ENCODE assay signal across 1 cellular context in the genomic region with DNA sequence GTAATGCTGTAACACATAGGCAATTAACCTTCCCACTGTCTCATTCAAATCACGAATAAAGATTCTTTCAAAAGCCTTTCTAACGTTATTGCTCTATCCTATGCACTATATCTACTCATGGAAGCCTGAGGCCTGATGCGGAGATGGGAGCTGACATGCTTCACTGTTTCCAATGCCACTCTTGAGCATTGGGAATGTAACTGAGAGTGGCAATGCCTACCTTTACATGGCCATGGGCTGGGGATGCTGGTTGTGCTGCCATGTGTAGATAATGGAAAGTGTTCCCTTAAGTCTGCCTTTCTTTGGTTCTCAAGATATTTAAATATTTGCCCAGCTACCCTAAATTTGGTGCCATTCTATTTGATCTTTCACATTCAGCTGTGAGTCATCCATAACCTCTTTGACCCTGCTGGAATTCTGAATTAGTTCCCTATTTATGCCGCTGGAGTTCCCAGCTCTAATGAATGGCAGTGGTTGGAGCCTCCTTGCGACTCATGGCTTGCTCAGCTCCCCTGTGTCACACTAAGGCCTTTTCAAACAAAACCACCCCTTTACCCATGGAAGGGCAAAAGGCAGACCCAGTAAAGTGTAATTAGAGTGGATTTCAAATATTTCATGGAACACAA.
TF ChIP-seq lines count a peak whose summit lies in the region.

No MANE protein-coding gene starts in this region.

TF ChIP-seq in SK-N-SH, 30 proteins besides CTCF, POLR2A, EP300 and RAD21 (continued from another document):
- TF ChIP-seq, protein P1, sequence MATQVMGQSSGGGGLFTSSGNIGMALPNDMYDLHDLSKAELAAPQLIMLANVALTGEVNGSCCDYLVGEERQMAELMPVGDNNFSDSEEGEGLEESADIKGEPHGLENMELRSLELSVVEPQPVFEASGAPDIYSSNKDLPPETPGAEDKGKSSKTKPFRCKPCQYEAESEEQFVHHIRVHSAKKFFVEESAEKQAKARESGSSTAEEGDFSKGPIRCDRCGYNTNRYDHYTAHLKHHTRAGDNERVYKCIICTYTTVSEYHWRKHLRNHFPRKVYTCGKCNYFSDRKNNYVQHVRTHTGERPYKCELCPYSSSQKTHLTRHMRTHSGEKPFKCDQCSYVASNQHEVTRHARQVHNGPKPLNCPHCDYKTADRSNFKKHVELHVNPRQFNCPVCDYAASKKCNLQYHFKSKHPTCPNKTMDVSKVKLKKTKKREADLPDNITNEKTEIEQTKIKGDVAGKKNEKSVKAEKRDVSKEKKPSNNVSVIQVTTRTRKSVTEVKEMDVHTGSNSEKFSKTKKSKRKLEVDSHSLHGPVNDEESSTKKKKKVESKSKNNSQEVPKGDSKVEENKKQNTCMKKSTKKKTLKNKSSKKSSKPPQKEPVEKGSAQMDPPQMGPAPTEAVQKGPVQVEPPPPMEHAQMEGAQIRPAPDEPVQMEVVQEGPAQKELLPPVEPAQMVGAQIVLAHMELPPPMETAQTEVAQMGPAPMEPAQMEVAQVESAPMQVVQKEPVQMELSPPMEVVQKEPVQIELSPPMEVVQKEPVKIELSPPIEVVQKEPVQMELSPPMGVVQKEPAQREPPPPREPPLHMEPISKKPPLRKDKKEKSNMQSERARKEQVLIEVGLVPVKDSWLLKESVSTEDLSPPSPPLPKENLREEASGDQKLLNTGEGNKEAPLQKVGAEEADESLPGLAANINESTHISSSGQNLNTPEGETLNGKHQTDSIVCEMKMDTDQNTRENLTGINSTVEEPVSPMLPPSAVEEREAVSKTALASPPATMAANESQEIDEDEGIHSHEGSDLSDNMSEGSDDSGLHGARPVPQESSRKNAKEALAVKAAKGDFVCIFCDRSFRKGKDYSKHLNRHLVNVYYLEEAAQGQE (IDR thresholded peaks at IDR 0.05; ENCODE audit: low read depth, low read length) = no peak
